Comparison of ENCODE assay signal across 2 cellular contexts in genomic region chr16:620700-621525, GRCh38.
TF ChIP-seq lines count a peak whose summit lies in the region.

No MANE protein-coding gene starts in this region.

TF ChIP-seq in SK-N-SH, 30 proteins besides CTCF, POLR2A, EP300 and RAD21:
- TF ChIP-seq YY1 (IDR thresholded peaks at IDR 0.05; ENCODE audit: low read depth): no peak
- TF ChIP-seq RFX5 (IDR thresholded peaks at IDR 0.05; ENCODE audit: low read length): no peak
- TF ChIP-seq, protein P1, sequence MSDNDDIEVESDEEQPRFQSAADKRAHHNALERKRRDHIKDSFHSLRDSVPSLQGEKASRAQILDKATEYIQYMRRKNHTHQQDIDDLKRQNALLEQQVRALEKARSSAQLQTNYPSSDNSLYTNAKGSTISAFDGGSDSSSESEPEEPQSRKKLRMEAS (IDR thresholded peaks at IDR 0.05; ENCODE audit: low read depth): no peak
- no peak for TF ChIP-seq MXI1 (IDR thresholded peaks at IDR 0.05; ENCODE audit: low read depth, low read length)
- TF ChIP-seq MEF2A (IDR thresholded peaks at IDR 0.05; ENCODE audit: borderline replicate concordance, low read depth): no peak
- TF ChIP-seq, protein P2, sequence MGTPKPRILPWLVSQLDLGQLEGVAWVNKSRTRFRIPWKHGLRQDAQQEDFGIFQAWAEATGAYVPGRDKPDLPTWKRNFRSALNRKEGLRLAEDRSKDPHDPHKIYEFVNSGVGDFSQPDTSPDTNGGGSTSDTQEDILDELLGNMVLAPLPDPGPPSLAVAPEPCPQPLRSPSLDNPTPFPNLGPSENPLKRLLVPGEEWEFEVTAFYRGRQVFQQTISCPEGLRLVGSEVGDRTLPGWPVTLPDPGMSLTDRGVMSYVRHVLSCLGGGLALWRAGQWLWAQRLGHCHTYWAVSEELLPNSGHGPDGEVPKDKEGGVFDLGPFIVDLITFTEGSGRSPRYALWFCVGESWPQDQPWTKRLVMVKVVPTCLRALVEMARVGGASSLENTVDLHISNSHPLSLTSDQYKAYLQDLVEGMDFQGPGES (IDR thresholded peaks at IDR 0.05; ENCODE audit: low read depth, low read length): no peak
- no peak for TF ChIP-seq GATA2 (CRISPR knock-in tag; IDR thresholded peaks at IDR 0.05)
- no peak for TF ChIP-seq RXRA (IDR thresholded peaks at IDR 0.05; ENCODE audit: borderline replicate concordance, low read depth)
- TF ChIP-seq GABPA (IDR thresholded peaks at IDR 0.05; ENCODE audit: low read depth): no peak
- TF ChIP-seq SMC3 (IDR thresholded peaks at IDR 0.05; ENCODE audit: low read depth, low read length): no peak
- TF ChIP-seq JUND (IDR thresholded peaks at IDR 0.05): no peak
- TF ChIP-seq POLR2AphosphoS5 (IDR thresholded peaks at IDR 0.05; ENCODE audit: low read depth, low read length): no peak
- no peak for TF ChIP-seq REST (IDR thresholded peaks at IDR 0.05; ENCODE audit: low read depth, low read length)
- TF ChIP-seq SIN3A (IDR thresholded peaks at IDR 0.05; ENCODE audit: borderline replicate concordance, low read depth, low read length): no peak
- TF ChIP-seq FOXM1 (IDR thresholded peaks at IDR 0.05; ENCODE audit: low read depth): no peak
- TF ChIP-seq RCOR1 (IDR thresholded peaks at IDR 0.05; ENCODE audit: low read length): no peak
- no peak for TF ChIP-seq ZBTB33 (IDR thresholded peaks at IDR 0.05; ENCODE audit: borderline replicate concordance, low read depth)
- no peak for TF ChIP-seq FOSL2 (IDR thresholded peaks at IDR 0.05; ENCODE audit: borderline replicate concordance, low read depth)
- TF ChIP-seq TCF12 (IDR thresholded peaks at IDR 0.05): no peak

TF ChIP-seq in SK-N-SH treated with all-trans-retinoic acid at 6 μM for 48 hours, 23 proteins besides CTCF, POLR2A, EP300 and RAD21:
- TF ChIP-seq ISL1 (CRISPR knock-in tag; IDR thresholded peaks at IDR 0.05) (no peak), ZFP30 (CRISPR knock-in tag; IDR thresholded peaks at IDR 0.05) (no peak), BACH2 (CRISPR knock-in tag; IDR thresholded peaks at IDR 0.05; ENCODE audit: borderline replicate concordance) (no peak), TSHZ2 (CRISPR knock-in tag; IDR thresholded peaks at IDR 0.05) (no peak), TCF4 (CRISPR knock-in tag; IDR thresholded peaks at IDR 0.05; ENCODE audit: borderline replicate concordance) (no peak), SNAI2 (CRISPR knock-in tag; IDR thresholded peaks at IDR 0.05) (no peak), ARNTL (CRISPR knock-in tag; IDR thresholded peaks at IDR 0.05; ENCODE audit: borderline replicate concordance, low read depth) (no peak), ZFP3 (CRISPR knock-in tag; IDR thresholded peaks at IDR 0.05) (no peak)
- TF ChIP-seq, protein P3, sequence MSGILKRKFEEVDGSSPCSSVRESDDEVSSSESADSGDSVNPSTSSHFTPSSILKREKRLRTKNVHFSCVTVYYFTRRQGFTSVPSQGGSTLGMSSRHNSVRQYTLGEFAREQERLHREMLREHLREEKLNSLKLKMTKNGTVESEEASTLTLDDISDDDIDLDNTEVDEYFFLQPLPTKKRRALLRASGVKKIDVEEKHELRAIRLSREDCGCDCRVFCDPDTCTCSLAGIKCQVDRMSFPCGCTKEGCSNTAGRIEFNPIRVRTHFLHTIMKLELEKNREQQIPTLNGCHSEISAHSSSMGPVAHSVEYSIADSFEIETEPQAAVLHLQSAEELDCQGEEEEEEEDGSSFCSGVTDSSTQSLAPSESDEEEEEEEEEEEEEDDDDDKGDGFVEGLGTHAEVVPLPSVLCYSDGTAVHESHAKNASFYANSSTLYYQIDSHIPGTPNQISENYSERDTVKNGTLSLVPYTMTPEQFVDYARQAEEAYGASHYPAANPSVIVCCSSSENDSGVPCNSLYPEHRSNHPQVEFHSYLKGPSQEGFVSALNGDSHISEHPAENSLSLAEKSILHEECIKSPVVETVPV (CRISPR knock-in tag; IDR thresholded peaks at IDR 0.05): no peak
